In the genomic region with DNA sequence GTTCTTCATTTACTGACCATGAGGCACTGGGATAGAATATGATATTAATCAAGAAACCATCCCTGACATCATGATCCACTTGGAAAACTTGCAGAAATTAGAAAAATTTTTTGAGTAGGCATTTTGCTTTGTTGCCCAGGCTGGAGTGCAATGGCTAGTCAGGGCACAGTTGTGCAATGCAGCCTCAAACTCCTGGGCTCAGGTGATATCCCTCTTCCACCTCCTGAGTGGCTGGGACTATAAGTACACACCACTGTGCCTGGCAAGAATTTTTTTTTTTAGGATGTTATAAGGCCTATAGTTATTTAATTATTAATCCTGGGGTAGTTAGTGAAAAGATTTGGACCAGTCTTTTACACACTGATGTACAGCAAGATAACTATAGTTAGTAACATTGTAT, we compare ENCODE assay signal across 34 cellular contexts.
"Had no signal": no experiment of that assay in that cellular context is flagged by ENCODE, and none has a peak within 500 bp of the region (broad histone marks: within the 10 kb centered on the region; RNA-seq: fewer than 3 reads in every experiment).

No MANE protein-coding gene starts in this region.

- H3K4me3 ChIP-seq: MG63 had no signal

- H3K27me3 ChIP-seq: MG63 had no signal

- H3K9me3 ChIP-seq: MG63 had no signal

- H3K36me3 ChIP-seq: MG63 had no signal

- DNase-seq: Karpas-422, Kasumi-1, KBM-7, KG1, MG63, MM.1S, MV-4-11, NCI-H1048, NCI-H1092, NCI-H1092 treated with DMSO at 0.1 percent for 48 hours, NCI-H1105, NCI-H1105 treated with DMSO at 0.1 percent for 48 hours, NCI-H1417 treated with DMSO at 0.1 percent for 48 hours, NCI-H1436, NCI-H1436 treated with DMSO at 0.1 percent for 48 hours, NCI-H146, NCI-H1694, NCI-H1694 treated with DMSO at 0.1 percent for 48 hours, NCI-H187, NCI-H187 treated with DMSO at 0.1 percent for 48 hours, NCI-H1930, NCI-H2029, NCI-H2029 treated with DMSO at 0.1 percent for 48 hours, NCI-H2081, NCI-H2081 treated with DMSO at 0.1 percent for 48 hours, NCI-H2107, NCI-H2171, NCI-H2171 treated with DMSO at 0.1 percent for 48 hours, NCI-H2227 treated with DMSO at 0.1 percent for 48 hours, NCI-H226, NCI-H345, NCI-H446, NCI-H446 treated with DMSO at 0.1 percent for 48 hours had no signal

- H3K27ac ChIP-seq: KMS-11 had no signal
